Comparison of ENCODE assay signal across 1 cellular context in the genomic region with DNA sequence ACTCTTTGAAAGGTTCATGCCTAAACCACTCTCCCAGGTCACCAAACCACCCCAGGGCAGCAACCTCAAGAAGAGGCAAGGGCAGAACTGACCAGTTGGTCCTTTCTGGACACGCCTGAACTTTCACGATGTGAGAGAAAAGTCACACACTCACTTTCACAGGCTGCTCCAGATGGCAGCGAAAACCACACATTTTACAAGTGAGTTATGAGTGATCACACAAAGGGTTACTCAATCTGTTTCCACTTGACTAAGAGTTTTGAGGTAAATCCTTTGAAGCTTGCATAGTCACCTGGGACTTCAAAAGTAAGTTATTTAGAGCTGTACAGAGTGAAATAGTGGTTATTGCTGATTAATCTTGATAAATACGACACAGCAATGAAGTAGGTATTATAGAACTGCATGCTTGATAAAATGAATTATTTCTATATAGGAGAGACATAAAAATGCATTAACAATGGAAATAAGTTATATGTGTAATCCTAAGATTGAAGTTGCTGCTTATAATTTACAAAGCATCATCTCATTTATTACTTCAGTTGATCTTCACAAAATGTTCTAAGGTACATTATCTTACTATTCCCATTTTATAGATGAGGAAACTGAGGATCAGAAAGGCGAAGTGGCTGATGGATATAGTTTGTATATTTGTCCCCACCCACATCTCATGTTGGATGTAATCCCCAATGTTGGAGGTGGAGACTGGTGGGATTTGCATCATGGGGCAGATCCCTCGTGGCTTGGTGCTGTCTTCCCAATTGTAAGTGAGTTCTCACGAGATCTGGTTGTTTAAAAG.
TF ChIP-seq lines count a peak whose summit lies in the region.

No MANE protein-coding gene starts in this region.

TF ChIP-seq in GM12878, 131 proteins besides CTCF, POLR2A, EP300 and RAD21 (continued from another document and continues in another):
- TF ChIP-seq, protein P1, sequence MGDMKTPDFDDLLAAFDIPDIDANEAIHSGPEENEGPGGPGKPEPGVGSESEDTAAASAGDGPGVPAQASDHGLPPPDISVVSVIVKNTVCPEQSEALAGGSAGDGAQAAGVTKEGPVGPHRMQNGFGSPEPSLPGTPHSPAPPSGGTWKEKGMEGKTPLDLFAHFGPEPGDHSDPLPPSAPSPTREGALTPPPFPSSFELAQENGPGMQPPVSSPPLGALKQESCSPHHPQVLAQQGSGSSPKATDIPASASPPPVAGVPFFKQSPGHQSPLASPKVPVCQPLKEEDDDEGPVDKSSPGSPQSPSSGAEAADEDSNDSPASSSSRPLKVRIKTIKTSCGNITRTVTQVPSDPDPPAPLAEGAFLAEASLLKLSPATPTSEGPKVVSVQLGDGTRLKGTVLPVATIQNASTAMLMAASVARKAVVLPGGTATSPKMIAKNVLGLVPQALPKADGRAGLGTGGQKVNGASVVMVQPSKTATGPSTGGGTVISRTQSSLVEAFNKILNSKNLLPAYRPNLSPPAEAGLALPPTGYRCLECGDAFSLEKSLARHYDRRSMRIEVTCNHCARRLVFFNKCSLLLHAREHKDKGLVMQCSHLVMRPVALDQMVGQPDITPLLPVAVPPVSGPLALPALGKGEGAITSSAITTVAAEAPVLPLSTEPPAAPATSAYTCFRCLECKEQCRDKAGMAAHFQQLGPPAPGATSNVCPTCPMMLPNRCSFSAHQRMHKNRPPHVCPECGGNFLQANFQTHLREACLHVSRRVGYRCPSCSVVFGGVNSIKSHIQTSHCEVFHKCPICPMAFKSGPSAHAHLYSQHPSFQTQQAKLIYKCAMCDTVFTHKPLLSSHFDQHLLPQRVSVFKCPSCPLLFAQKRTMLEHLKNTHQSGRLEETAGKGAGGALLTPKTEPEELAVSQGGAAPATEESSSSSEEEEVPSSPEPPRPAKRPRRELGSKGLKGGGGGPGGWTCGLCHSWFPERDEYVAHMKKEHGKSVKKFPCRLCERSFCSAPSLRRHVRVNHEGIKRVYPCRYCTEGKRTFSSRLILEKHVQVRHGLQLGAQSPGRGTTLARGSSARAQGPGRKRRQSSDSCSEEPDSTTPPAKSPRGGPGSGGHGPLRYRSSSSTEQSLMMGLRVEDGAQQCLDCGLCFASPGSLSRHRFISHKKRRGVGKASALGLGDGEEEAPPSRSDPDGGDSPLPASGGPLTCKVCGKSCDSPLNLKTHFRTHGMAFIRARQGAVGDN (IDR thresholded peaks at IDR 0.05), result no peak
- TF ChIP-seq, protein P2, sequence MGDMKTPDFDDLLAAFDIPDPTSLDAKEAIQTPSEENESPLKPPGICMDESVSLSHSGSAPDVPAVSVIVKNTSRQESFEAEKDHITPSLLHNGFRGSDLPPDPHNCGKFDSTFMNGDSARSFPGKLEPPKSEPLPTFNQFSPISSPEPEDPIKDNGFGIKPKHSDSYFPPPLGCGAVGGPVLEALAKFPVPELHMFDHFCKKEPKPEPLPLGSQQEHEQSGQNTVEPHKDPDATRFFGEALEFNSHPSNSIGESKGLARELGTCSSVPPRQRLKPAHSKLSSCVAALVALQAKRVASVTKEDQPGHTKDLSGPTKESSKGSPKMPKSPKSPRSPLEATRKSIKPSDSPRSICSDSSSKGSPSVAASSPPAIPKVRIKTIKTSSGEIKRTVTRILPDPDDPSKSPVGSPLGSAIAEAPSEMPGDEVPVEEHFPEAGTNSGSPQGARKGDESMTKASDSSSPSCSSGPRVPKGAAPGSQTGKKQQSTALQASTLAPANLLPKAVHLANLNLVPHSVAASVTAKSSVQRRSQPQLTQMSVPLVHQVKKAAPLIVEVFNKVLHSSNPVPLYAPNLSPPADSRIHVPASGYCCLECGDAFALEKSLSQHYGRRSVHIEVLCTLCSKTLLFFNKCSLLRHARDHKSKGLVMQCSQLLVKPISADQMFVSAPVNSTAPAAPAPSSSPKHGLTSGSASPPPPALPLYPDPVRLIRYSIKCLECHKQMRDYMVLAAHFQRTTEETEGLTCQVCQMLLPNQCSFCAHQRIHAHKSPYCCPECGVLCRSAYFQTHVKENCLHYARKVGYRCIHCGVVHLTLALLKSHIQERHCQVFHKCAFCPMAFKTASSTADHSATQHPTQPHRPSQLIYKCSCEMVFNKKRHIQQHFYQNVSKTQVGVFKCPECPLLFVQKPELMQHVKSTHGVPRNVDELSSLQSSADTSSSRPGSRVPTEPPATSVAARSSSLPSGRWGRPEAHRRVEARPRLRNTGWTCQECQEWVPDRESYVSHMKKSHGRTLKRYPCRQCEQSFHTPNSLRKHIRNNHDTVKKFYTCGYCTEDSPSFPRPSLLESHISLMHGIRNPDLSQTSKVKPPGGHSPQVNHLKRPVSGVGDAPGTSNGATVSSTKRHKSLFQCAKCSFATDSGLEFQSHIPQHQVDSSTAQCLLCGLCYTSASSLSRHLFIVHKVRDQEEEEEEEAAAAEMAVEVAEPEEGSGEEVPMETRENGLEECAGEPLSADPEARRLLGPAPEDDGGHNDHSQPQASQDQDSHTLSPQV (IDR thresholded peaks at IDR 0.05), result no peak
- TF ChIP-seq, protein P3, sequence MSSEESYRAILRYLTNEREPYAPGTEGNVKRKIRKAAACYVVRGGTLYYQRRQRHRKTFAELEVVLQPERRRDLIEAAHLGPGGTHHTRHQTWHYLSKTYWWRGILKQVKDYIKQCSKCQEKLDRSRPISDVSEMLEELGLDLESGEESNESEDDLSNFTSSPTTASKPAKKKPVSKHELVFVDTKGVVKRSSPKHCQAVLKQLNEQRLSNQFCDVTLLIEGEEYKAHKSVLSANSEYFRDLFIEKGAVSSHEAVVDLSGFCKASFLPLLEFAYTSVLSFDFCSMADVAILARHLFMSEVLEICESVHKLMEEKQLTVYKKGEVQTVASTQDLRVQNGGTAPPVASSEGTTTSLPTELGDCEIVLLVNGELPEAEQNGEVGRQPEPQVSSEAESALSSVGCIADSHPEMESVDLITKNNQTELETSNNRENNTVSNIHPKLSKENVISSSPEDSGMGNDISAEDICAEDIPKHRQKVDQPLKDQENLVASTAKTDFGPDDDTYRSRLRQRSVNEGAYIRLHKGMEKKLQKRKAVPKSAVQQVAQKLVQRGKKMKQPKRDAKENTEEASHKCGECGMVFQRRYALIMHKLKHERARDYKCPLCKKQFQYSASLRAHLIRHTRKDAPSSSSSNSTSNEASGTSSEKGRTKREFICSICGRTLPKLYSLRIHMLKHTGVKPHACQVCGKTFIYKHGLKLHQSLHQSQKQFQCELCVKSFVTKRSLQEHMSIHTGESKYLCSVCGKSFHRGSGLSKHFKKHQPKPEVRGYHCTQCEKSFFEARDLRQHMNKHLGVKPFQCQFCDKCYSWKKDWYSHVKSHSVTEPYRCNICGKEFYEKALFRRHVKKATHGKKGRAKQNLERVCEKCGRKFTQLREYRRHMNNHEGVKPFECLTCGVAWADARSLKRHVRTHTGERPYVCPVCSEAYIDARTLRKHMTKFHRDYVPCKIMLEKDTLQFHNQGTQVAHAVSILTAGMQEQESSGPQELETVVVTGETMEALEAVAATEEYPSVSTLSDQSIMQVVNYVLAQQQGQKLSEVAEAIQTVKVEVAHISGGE (CRISPR knock-in tag; IDR thresholded peaks at IDR 0.05), result no peak
- no peak for TF ChIP-seq HDAC6 (IDR thresholded peaks at IDR 0.05; ENCODE audit: unreplicated experiment)
- TF ChIP-seq SIX5 (IDR thresholded peaks at IDR 0.05; ENCODE audit: low read depth, low read length, severe bottlenecking), result no peak
- peak; percentile 92 for TF ChIP-seq MEF2A (IDR thresholded peaks at IDR 0.05; ENCODE audit: insufficient read depth, low read depth, low read length)
- no peak; a peak in 1 of 3 replicates for TF ChIP-seq EGR1 (IDR thresholded peaks at IDR 0.05; ENCODE audit: borderline replicate concordance in 1 of 2, low read depth in 2 of 2, low read length in 2 of 2)
- TF ChIP-seq ZSCAN29 (IDR thresholded peaks at IDR 0.05), result no peak
- no peak for TF ChIP-seq HDAC2 (IDR thresholded peaks at IDR 0.05)
- peak; percentile 95 for TF ChIP-seq CBX5 (IDR thresholded peaks at IDR 0.05; ENCODE audit: low read depth)
- no peak for TF ChIP-seq ZNF274 (IDR thresholded peaks at IDR 0.05; ENCODE audit: insufficient read depth, insufficient read length)
- no peak for TF ChIP-seq ZNF384 (IDR thresholded peaks at IDR 0.05; ENCODE audit: borderline replicate concordance, low read depth, low read length)
- peak; percentile 93 for TF ChIP-seq IRF4 (IDR thresholded peaks at IDR 0.05; ENCODE audit: low read depth, low read length)
- peak; percentile 58 to 63; a peak in 3 of 4 replicates for TF ChIP-seq BHLHE40 (IDR thresholded peaks at IDR 0.05; ENCODE audit: borderline replicate concordance in 1 of 2, low read depth in 2 of 2, low read length in 1 of 2)
- TF ChIP-seq ZBED1 (IDR thresholded peaks at IDR 0.05; ENCODE audit: borderline replicate concordance), result peak; percentile 94
- no peak; the same call in 1 of the 2 replicates for TF ChIP-seq SMC3 (IDR thresholded peaks at IDR 0.05; ENCODE audit: borderline replicate concordance, low read length)
- TF ChIP-seq MTA2 (IDR thresholded peaks at IDR 0.05; ENCODE audit: low read depth), result peak; percentile 88
- TF ChIP-seq CHD4 (IDR thresholded peaks at IDR 0.05), result no peak
- no peak for TF ChIP-seq STAT3 (IDR thresholded peaks at IDR 0.05; ENCODE audit: low read depth, low read length)
- no peak for TF ChIP-seq FOXK2 (IDR thresholded peaks at IDR 0.05)
- no peak for TF ChIP-seq SP1 (IDR thresholded peaks at IDR 0.05; ENCODE audit: low read depth, low read length)
- no peak for TF ChIP-seq RBBP5 (conservative IDR thresholded peaks at IDR 0.05)
- TF ChIP-seq ZNF217 (IDR thresholded peaks at IDR 0.05), result no peak
- TF ChIP-seq POU2F2 (IDR thresholded peaks at IDR 0.05; ENCODE audit: borderline replicate concordance, low read depth, low read length), result peak; percentile 57; the same call in 1 of the 3 replicates
- peak; percentile 63 for TF ChIP-seq NR2F1 (conservative IDR thresholded peaks at IDR 0.05)
- TF ChIP-seq, protein P4, sequence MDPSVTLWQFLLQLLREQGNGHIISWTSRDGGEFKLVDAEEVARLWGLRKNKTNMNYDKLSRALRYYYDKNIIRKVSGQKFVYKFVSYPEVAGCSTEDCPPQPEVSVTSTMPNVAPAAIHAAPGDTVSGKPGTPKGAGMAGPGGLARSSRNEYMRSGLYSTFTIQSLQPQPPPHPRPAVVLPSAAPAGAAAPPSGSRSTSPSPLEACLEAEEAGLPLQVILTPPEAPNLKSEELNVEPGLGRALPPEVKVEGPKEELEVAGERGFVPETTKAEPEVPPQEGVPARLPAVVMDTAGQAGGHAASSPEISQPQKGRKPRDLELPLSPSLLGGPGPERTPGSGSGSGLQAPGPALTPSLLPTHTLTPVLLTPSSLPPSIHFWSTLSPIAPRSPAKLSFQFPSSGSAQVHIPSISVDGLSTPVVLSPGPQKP (IDR thresholded peaks at IDR 0.05; ENCODE audit: low read depth, low read length), result no peak
- TF ChIP-seq, protein P5, sequence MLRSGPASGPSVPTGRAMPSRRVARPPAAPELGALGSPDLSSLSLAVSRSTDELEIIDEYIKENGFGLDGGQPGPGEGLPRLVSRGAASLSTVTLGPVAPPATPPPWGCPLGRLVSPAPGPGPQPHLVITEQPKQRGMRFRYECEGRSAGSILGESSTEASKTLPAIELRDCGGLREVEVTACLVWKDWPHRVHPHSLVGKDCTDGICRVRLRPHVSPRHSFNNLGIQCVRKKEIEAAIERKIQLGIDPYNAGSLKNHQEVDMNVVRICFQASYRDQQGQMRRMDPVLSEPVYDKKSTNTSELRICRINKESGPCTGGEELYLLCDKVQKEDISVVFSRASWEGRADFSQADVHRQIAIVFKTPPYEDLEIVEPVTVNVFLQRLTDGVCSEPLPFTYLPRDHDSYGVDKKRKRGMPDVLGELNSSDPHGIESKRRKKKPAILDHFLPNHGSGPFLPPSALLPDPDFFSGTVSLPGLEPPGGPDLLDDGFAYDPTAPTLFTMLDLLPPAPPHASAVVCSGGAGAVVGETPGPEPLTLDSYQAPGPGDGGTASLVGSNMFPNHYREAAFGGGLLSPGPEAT (IDR thresholded peaks at IDR 0.05; ENCODE audit: low read depth), result peak; percentile 51; the same call in 1 of the 2 replicates
- peak; percentile 47 to 61; a peak in 2 of 4 replicates for TF ChIP-seq IKZF2 (IDR thresholded peaks at IDR 0.05)
- TF ChIP-seq MTA3 (IDR thresholded peaks at IDR 0.05; ENCODE audit: borderline replicate concordance, low read length), result peak; percentile 92
- peak; percentile 98 for TF ChIP-seq NFIC (IDR thresholded peaks at IDR 0.05; ENCODE audit: low read depth, low read length)
- no peak for TF ChIP-seq NR2C2 (IDR thresholded peaks at IDR 0.05; ENCODE audit: borderline replicate concordance, control insufficient read depth, insufficient read length, low read depth)
- TF ChIP-seq, protein P6, sequence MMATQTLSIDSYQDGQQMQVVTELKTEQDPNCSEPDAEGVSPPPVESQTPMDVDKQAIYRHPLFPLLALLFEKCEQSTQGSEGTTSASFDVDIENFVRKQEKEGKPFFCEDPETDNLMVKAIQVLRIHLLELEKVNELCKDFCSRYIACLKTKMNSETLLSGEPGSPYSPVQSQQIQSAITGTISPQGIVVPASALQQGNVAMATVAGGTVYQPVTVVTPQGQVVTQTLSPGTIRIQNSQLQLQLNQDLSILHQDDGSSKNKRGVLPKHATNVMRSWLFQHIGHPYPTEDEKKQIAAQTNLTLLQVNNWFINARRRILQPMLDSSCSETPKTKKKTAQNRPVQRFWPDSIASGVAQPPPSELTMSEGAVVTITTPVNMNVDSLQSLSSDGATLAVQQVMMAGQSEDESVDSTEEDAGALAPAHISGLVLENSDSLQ (IDR thresholded peaks at IDR 0.05), result no peak
- TF ChIP-seq, protein P7, sequence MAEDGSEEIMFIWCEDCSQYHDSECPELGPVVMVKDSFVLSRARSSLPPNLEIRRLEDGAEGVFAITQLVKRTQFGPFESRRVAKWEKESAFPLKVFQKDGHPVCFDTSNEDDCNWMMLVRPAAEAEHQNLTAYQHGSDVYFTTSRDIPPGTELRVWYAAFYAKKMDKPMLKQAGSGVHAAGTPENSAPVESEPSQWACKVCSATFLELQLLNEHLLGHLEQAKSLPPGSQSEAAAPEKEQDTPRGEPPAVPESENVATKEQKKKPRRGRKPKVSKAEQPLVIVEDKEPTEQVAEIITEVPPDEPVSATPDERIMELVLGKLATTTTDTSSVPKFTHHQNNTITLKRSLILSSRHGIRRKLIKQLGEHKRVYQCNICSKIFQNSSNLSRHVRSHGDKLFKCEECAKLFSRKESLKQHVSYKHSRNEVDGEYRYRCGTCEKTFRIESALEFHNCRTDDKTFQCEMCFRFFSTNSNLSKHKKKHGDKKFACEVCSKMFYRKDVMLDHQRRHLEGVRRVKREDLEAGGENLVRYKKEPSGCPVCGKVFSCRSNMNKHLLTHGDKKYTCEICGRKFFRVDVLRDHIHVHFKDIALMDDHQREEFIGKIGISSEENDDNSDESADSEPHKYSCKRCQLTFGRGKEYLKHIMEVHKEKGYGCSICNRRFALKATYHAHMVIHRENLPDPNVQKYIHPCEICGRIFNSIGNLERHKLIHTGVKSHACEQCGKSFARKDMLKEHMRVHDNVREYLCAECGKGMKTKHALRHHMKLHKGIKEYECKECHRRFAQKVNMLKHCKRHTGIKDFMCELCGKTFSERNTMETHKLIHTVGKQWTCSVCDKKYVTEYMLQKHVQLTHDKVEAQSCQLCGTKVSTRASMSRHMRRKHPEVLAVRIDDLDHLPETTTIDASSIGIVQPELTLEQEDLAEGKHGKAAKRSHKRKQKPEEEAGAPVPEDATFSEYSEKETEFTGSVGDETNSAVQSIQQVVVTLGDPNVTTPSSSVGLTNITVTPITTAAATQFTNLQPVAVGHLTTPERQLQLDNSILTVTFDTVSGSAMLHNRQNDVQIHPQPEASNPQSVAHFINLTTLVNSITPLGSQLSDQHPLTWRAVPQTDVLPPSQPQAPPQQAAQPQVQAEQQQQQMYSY (CRISPR knock-in tag; IDR thresholded peaks at IDR 0.05), result no peak
- TF ChIP-seq ZZZ3 (IDR thresholded peaks at IDR 0.05; ENCODE audit: control insufficient read depth, insufficient read length, low read depth), result no peak
- TF ChIP-seq JUNB (IDR thresholded peaks at IDR 0.05), result peak; percentile 99
- TF ChIP-seq KAT2A (conservative IDR thresholded peaks at IDR 0.05; ENCODE audit: control insufficient read depth, low read depth, low read length), result no peak
- peak; percentile 87; the same call in 1 of the 2 replicates for TF ChIP-seq PAX5 (IDR thresholded peaks at IDR 0.05; ENCODE audit: borderline replicate concordance, low read depth, low read length)
- no peak for TF ChIP-seq NFXL1 (IDR thresholded peaks at IDR 0.05; ENCODE audit: borderline replicate concordance)
- no peak for TF ChIP-seq SREBF1 (IDR thresholded peaks at IDR 0.05; ENCODE audit: low read length)
